ENCODE assay signal across 8 cellular contexts in genomic region chr9:38068616-38068865, GRCh38. TPM values are rescaled to one million over a fixed set of nuclear protein-coding genes. Genes with fewer than 3 reads are reported as not detected.
A peak's percentile ranks its signal among the peaks of the same experiment; 100 is the strongest.
DNase-seq lines count a peak whose midpoint lies in the region; ATAC-seq and TF ChIP-seq lines count a peak whose summit lies in the region.

No MANE protein-coding gene starts in this region.

- H3K4me1 ChIP-seq in lung (ENCODE audit: control insufficient read depth in 2 of 2, insufficient read depth in 2 of 2, low read length in 2 of 2) (peaks cover 5 to 13% of the 10 kb centered on the region in 2 donors), thymus (ENCODE audit: control insufficient read depth, insufficient read depth, low read length) (peaks cover 10% of the 10 kb centered on the region)

- peaks cover 0 to 6% of the 10 kb centered on the region in 2 donors for H3K36me3 Mint-ChIP-seq in CD14-positive monocyte
- H3K36me3 Mint-ChIP-seq in T-helper 2 cell treated with Interferon-gamma antibody and Interleukin-4, amounts not matched to agents 5 μg/mL and 100 μg/mL, for 36 hours (ENCODE audit: low read depth): no peaks in the 10 kb centered on the region

- no peaks in the 10 kb centered on the region for H3K9me3 ChIP-seq in lung (ENCODE audit: control insufficient read depth in 2 of 2, insufficient read depth in 1 of 2, low read length in 1 of 2)
- no peaks in the 10 kb centered on the region for H3K9me3 ChIP-seq in thymus (ENCODE audit: control insufficient read depth)

- TF ChIP-seq CTCF in CD14-positive monocyte (IDR thresholded peaks at IDR 0.05) (no peak), dorsolateral prefrontal cortex (IDR thresholded peaks at IDR 0.05 in 54 of 56, conservative IDR thresholded peaks at IDR 0.05 in 2 of 56; ENCODE audit: low read depth in 1 of 56, partially characterized antibody in 56 of 56) (peak in 24 of 56 donors; percentile 20 to 73 (median 57)), lung (IDR thresholded peaks at IDR 0.05; ENCODE audit: control extremely low read depth, extremely low read depth) (no peak)

- H3K4me3 ChIP-seq in dorsolateral prefrontal cortex (peak overlapping the region; percentile 65 to 98 (median 88)), lung (peak overlapping the region; percentile 83), thymus (ENCODE audit: low read length) (peak overlapping the region; percentile 74)

- H3K27me3 ChIP-seq in dorsolateral prefrontal cortex: peaks cover 0 to 7% (median 0%) of the 10 kb centered on the region in 45 donors
- no peaks in the 10 kb centered on the region for H3K27me3 ChIP-seq in lung (ENCODE audit: control insufficient read depth, insufficient read depth)
- H3K27me3 ChIP-seq in thymus (ENCODE audit: control insufficient read depth, insufficient read depth): peaks cover 29% of the 10 kb centered on the region

- intact Hi-C loops in CD14-positive monocyte (cut with micrococcal nuclease): loop anchor here (5.0 to 10.0 kb wide), 6 partner anchors 54 to 156 kb away; no protein-coding TSS in a partner anchor
- intact Hi-C loops in dorsolateral prefrontal cortex (cut with DNase I): loop anchor here (2.0 to 5.0 kb wide), 5 partner anchors 46 to 154 kb away; no protein-coding TSS in a partner anchor

- peaks cover 50% of the 10 kb centered on the region for H3K4me1 Mint-ChIP-seq in CD14-positive monocyte
- H3K4me1 Mint-ChIP-seq in T-helper 2 cell treated with Interferon-gamma antibody and Interleukin-4, amounts not matched to agents 5 μg/mL and 100 μg/mL, for 36 hours (ENCODE audit: low read depth): peaks cover 18% of the 10 kb centered on the region

- DNase-seq in CD14-positive monocyte (ENCODE audit: low spot score) (no peak), dorsolateral prefrontal cortex (peak in 1 of 10 donors; percentile 67), lung (ENCODE audit: low spot score) (no peak), G401 (ENCODE audit: low spot score) (no peak)
- peak; percentile 36 for DNase-seq in T-helper 2 cell treated with Interferon-gamma antibody and Interleukin-4, amounts not matched to agents 5 μg/mL and 100 μg/mL, for 36 hours (ENCODE audit: low spot score)

- in situ Hi-C loops in G401 (cut with HindIII; ENCODE audit: low sequenced_read_pairs): no loop called here

- H3K36me3 ChIP-seq in lung (ENCODE audit: control insufficient read depth in 2 of 2, insufficient read depth in 2 of 2, low read length in 2 of 2) (no peaks in the 10 kb centered on the region), thymus (ENCODE audit: control insufficient read depth, insufficient read depth) (no peaks in the 10 kb centered on the region)

- H3K27ac ChIP-seq in dorsolateral prefrontal cortex: peak overlapping the region in 56 of 59 donors; percentile 72 to 99 (median 95)
- H3K27ac ChIP-seq in lung (ENCODE audit: low read depth in 1 of 2, low read length in 1 of 2): peak overlapping the region; percentile 95 to 96
- H3K27ac ChIP-seq in thymus (ENCODE audit: low read depth): peak overlapping the region; percentile 53

- H3K9me3 Mint-ChIP-seq in CD14-positive monocyte: peaks cover 0 to 4% (median 2%) of the 10 kb centered on the region in 7 donors
- H3K9me3 Mint-ChIP-seq in T-helper 2 cell treated with Interferon-gamma antibody and Interleukin-4, amounts not matched to agents 5 μg/mL and 100 μg/mL, for 36 hours: no peaks in the 10 kb centered on the region

- ATAC-seq in GM19328 (IDR thresholded peaks at IDR 0.05; ENCODE audit: unreplicated experiment): peak; percentile 33
- peak; percentile 34 for ATAC-seq in HG03378 (IDR thresholded peaks at IDR 0.05; ENCODE audit: unreplicated experiment)
- peak; percentile 30 for ATAC-seq in lung (ENCODE audit: insufficient read depth, low FRiP score)

- peak overlapping the region; percentile 70 to 98 for H3K4me3 Mint-ChIP-seq in CD14-positive monocyte
- no peak overlapping the region for H3K4me3 Mint-ChIP-seq in T-helper 2 cell treated with Interferon-gamma antibody and Interleukin-4, amounts not matched to agents 5 μg/mL and 100 μg/mL, for 36 hours

- H3K27ac Mint-ChIP-seq in CD14-positive monocyte: peak overlapping the region in 1 of 7 donors; percentile 15
- H3K27ac Mint-ChIP-seq in T-helper 2 cell treated with Interferon-gamma antibody and Interleukin-4, amounts not matched to agents 5 μg/mL and 100 μg/mL, for 36 hours: no peak overlapping the region

- H3K27me3 Mint-ChIP-seq in CD14-positive monocyte (ENCODE audit: low read depth in 3 of 3): peaks cover 20 to 34% (median 27%) of the 10 kb centered on the region in 3 donors
- peaks cover 34% of the 10 kb centered on the region for H3K27me3 Mint-ChIP-seq in T-helper 2 cell treated with Interferon-gamma antibody and Interleukin-4, amounts not matched to agents 5 μg/mL and 100 μg/mL, for 36 hours (ENCODE audit: low read depth)

- WGBS in lung, 2 donors: 0 to 1% methylated on average over 9 to 35 of the region's 35 CpGs
- under 1% methylated on average over 35 of the region's 35 CpGs for WGBS in thymus

RNA-seq across cellular contexts. Expression of gene SHB, which starts 0.5 kb away (rescaled TPM):
- polyA plus RNA-seq in CD14-positive monocyte: under 1 TPM; 0.27 to 0.31 TPM
- total RNA-seq in dorsolateral prefrontal cortex: 10 to 100 TPM in 104 of 120 experiments, 1 to 10 TPM in 16; 6.0 to 49.5 (median 17.2) TPM
- 10 to 100 TPM; 14.8 to 32.3 TPM for total RNA-seq in lung
- 10 to 100 TPM; 10.8 to 13.9 TPM for polyA plus RNA-seq in lung
- 5.5 TPM for polyA plus RNA-seq in thymus
- 18.4 and 24.9 TPM in 2 replicates for total RNA-seq in G401 (2014; rRNA removed; shearing (Covaris generic))
